In the genomic region with DNA sequence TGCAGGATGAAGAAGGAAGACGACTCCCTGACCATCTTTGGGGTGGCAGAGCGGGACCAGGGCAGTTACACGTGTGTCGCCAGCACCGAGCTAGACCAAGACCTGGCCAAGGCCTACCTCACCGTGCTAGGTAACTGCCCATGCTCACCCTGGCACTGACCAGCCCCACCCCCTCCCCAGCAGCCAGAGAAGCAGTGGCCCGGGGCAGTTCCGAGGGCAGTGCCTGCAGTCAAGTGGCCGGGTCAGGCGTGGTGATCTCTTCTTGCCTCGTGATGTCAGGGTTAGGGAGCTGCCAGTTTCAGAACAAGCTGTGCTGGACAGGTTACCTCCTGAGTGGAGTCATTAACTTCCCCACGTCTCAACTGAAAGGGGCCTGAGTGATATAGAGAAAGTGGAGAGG, we compare ENCODE assay signal across 22 cellular contexts.
"Had no signal": no experiment of that assay in that cellular context is flagged by ENCODE, and none has a peak within 500 bp of the region (broad histone marks: within the 10 kb centered on the region; RNA-seq: fewer than 3 reads in every experiment).

No MANE protein-coding gene starts in this region.

- H3K4me3 ChIP-seq: dorsolateral prefrontal cortex, esophagus muscularis mucosa, gastroesophageal sphincter, heart left ventricle, hepatocyte, left lung, lung, ovary, psoas muscle, sigmoid colon, thoracic aorta, transverse colon, upper lobe of right lung, uterus had no signal

- H3K9me3 ChIP-seq: esophagus muscularis mucosa, gastroesophageal sphincter, heart left ventricle, left lung, ovary, psoas muscle, sigmoid colon, thoracic aorta, transverse colon, upper lobe of right lung, uterus had no signal

- H3K27me3 ChIP-seq: dorsolateral prefrontal cortex, esophagus muscularis mucosa, gastroesophageal sphincter, heart left ventricle, ovary, sigmoid colon, transverse colon, upper lobe of right lung, uterus had no signal

- H2AFZ ChIP-seq: hepatocyte had no signal

- H3K4me2 ChIP-seq: hepatocyte had no signal

- H3K27ac ChIP-seq: esophagus muscularis mucosa, foreskin keratinocyte, gastroesophageal sphincter, heart left ventricle, hepatocyte, left lung, ovary, psoas muscle, sigmoid colon, thoracic aorta, transverse colon, upper lobe of right lung, uterus had no signal

- H3K4me1 ChIP-seq: foreskin keratinocyte, gastroesophageal sphincter, psoas muscle, sigmoid colon, transverse colon, upper lobe of right lung, uterus had no signal

- H3K36me3 ChIP-seq: left lung, ovary, thoracic aorta, transverse colon, upper lobe of right lung, uterus had no signal

- DNase-seq: effector CD8-positive, alpha-beta T cell; foreskin keratinocyte; heart left ventricle; kidney; left lung; natural killer cell; nucleus accumbens; ovary; posterior cingulate gyrus; psoas muscle; right cardiac atrium; sigmoid colon; stimulated activated CD4-positive, alpha-beta T cell treated with anti-CD3 and anti-CD28 coated beads, Interleukin-2, amount 100 ng/mL, for 24 hours; transverse colon; upper lobe of right lung; uterus had no signal

- ATAC-seq: foreskin keratinocyte, gastroesophageal sphincter, upper lobe of right lung had no signal

- H3K79me2 ChIP-seq: hepatocyte had no signal
